ENCODE assay signal across 20 cellular contexts in genomic region chr11:34682822-34683221, GRCh38.
DNase-seq lines count a peak whose midpoint lies in the region; ATAC-seq, FAIRE-seq and TF ChIP-seq lines count a peak whose summit lies in the region.
"Had no signal": no experiment of that assay in that cellular context is flagged by ENCODE, and none has a peak within 500 bp of the region (broad histone marks: within the 10 kb centered on the region; RNA-seq: fewer than 3 reads in every experiment).

No MANE protein-coding gene starts in this region.

- peaks cover 0 to 1% (median 0%) of the 10 kb centered on the region in 7 donors for H3K4me1 Mint-ChIP-seq in naive thymus-derived CD4-positive, alpha-beta T cell
- H3K4me1 Mint-ChIP-seq: activated CD4-positive, alpha-beta memory T cell treated with anti-CD3 and anti-CD28 coated beads, Interleukin-2, amount 10 ng/mL, durations not matched to agents 7 days and 5 days; activated T-helper 17 cell treated with anti-CD3 and anti-CD28 coated beads, Interleukin-2, amount 50 U/mL, for 72 hours; CD8-positive, alpha-beta memory T cell; natural killer cell had no signal

- no peak overlapping the region for H3K4me3 ChIP-seq in fibroblast of mammary gland (ENCODE audit: control insufficient read depth, low read depth, low read length)
- H3K4me3 ChIP-seq in smooth muscle cell: no peak overlapping the region
- no peak overlapping the region for H3K4me3 ChIP-seq in coronary artery
- no peak overlapping the region for H3K4me3 ChIP-seq in naive thymus-derived CD4-positive, alpha-beta T cell (ENCODE audit: low read length)
- no peak overlapping the region for H3K4me3 ChIP-seq in ascending aorta

- peak; percentile 9 for DNase-seq in NCI-H146 (lab: John Stamatoyannopoulos, UW)
- no peak for DNase-seq in NCI-H146 treated with DMSO at 0.1 percent for 48 hours (lab: John Stamatoyannopoulos, UW; ENCODE audit: unreplicated experiment)
- DNase-seq in RCC 7860 (ENCODE audit: low spot score): peak; percentile 74
- peak; percentile 40 for DNase-seq in fibroblast of mammary gland (ENCODE audit: low read depth)
- no peak for DNase-seq in smooth muscle cell (lab: John Stamatoyannopoulos, UW; ENCODE audit: unreplicated experiment)
- no peak for DNase-seq in coronary artery (ENCODE audit: low spot score)
- no peak for DNase-seq in naive thymus-derived CD4-positive, alpha-beta T cell
- DNase-seq in ascending aorta (ENCODE audit: low spot score in 2 of 2): no peak
- DNase-seq: 8988T; activated CD4-positive, alpha-beta memory T cell treated with anti-CD3 and anti-CD28 coated beads, Interleukin-2, amount 10 ng/mL, durations not matched to agents 7 days and 5 days; CD8-positive, alpha-beta memory T cell; cortex of kidney; GF-D8; MV-4-11; natural killer cell; NCI-H2171; substantia nigra had no signal

- H3K4me2 ChIP-seq in smooth muscle cell: peak overlapping the region; percentile 24

- H3K9ac ChIP-seq in smooth muscle cell (ENCODE audit: low read depth): no peak overlapping the region

- POLR2A ChIA-PET in naive thymus-derived CD4-positive, alpha-beta T cell (lab: Charles Lee): no interaction called here

- WGBS in smooth muscle cell (ENCODE audit: low lambda C conversion rate): 44% methylated on average over 2 of the region's 2 CpGs

- no peaks in the 10 kb centered on the region for H3F3A ChIP-seq in smooth muscle cell (ENCODE audit: low read depth)

- CTCF ChIA-PET in naive thymus-derived CD4-positive, alpha-beta T cell (lab: Charles Lee): no interaction called here

- peaks cover 0 to 13% (median 5%) of the 10 kb centered on the region in 5 donors for H3K27me3 Mint-ChIP-seq in naive thymus-derived CD4-positive, alpha-beta T cell
- H3K27me3 Mint-ChIP-seq: activated T-helper 17 cell treated with anti-CD3 and anti-CD28 coated beads, Interleukin-2, amount 50 U/mL, for 72 hours had no signal

- FAIRE-seq in RCC 7860 (lab: Jason Lieb, UNC): peak; percentile 93
- FAIRE-seq: TTC549 had no signal

- no peaks in the 10 kb centered on the region for H3K9me3 Mint-ChIP-seq in naive thymus-derived CD4-positive, alpha-beta T cell
- H3K9me3 Mint-ChIP-seq: activated CD4-positive, alpha-beta memory T cell treated with anti-CD3 and anti-CD28 coated beads, Interleukin-2, amount 10 ng/mL, durations not matched to agents 7 days and 5 days; activated T-helper 17 cell treated with anti-CD3 and anti-CD28 coated beads, Interleukin-2, amount 50 U/mL, for 72 hours; CD8-positive, alpha-beta memory T cell; natural killer cell had no signal

- intact Hi-C loops in naive thymus-derived CD4-positive, alpha-beta T cell (cut with micrococcal nuclease): no loop called here
- intact Hi-C loops in ascending aorta (cut with DNase I): no loop called here

- H4K20me1 ChIP-seq in smooth muscle cell (ENCODE audit: low read depth): no peaks in the 10 kb centered on the region

- no peaks in the 10 kb centered on the region for H3K36me3 Mint-ChIP-seq in naive thymus-derived CD4-positive, alpha-beta T cell
- H3K36me3 Mint-ChIP-seq: CD8-positive, alpha-beta memory T cell; natural killer cell had no signal

- no peak overlapping the region for H3K27ac Mint-ChIP-seq in naive thymus-derived CD4-positive, alpha-beta T cell
- H3K27ac Mint-ChIP-seq: activated CD4-positive, alpha-beta memory T cell treated with anti-CD3 and anti-CD28 coated beads, Interleukin-2, amount 10 ng/mL, durations not matched to agents 7 days and 5 days; activated T-helper 17 cell treated with anti-CD3 and anti-CD28 coated beads, Interleukin-2, amount 50 U/mL, for 72 hours; CD8-positive, alpha-beta memory T cell; natural killer cell had no signal

- H3K4me1 ChIP-seq in smooth muscle cell (ENCODE audit: low read depth) (peaks cover 11% of the 10 kb centered on the region), ascending aorta (no peaks in the 10 kb centered on the region)
- no peaks in the 10 kb centered on the region for H3K4me1 ChIP-seq in naive thymus-derived CD4-positive, alpha-beta T cell (ENCODE audit: control insufficient read depth in 2 of 2, insufficient read depth in 2 of 2, low read length in 2 of 2)

- H2AFZ ChIP-seq in smooth muscle cell (ENCODE audit: low read depth): no peak overlapping the region

- ATAC-seq in naive thymus-derived CD4-positive, alpha-beta T cell: no peak
- ATAC-seq: activated T-helper 17 cell treated with anti-CD3 and anti-CD28 coated beads, Interleukin-2, amount 50 U/mL, for 72 hours; esophagus mucosa; natural killer cell had no signal

- no peaks in the 10 kb centered on the region for H3K79me2 ChIP-seq in smooth muscle cell (ENCODE audit: low read depth)

- no peaks in the 10 kb centered on the region for H3K27me3 ChIP-seq in smooth muscle cell (ENCODE audit: low read depth)
- no peaks in the 10 kb centered on the region for H3K27me3 ChIP-seq in naive thymus-derived CD4-positive, alpha-beta T cell (ENCODE audit: control insufficient read depth in 2 of 2, insufficient read depth in 2 of 2, low read length in 2 of 2)
- no peaks in the 10 kb centered on the region for H3K27me3 ChIP-seq in ascending aorta

- H3K4me3 Mint-ChIP-seq in naive thymus-derived CD4-positive, alpha-beta T cell: no peak overlapping the region
- H3K4me3 Mint-ChIP-seq: activated CD4-positive, alpha-beta memory T cell treated with anti-CD3 and anti-CD28 coated beads, Interleukin-2, amount 10 ng/mL, durations not matched to agents 7 days and 5 days; activated T-helper 17 cell treated with anti-CD3 and anti-CD28 coated beads, Interleukin-2, amount 50 U/mL, for 72 hours; CD8-positive, alpha-beta memory T cell; natural killer cell had no signal

- no peaks in the 10 kb centered on the region for H3K9me3 ChIP-seq in smooth muscle cell (replicated peaks; ENCODE audit: low read depth)
- H3K9me3 ChIP-seq in naive thymus-derived CD4-positive, alpha-beta T cell (ENCODE audit: control insufficient read depth in 2 of 3, low read length in 3 of 3): no peaks in the 10 kb centered on the region
- H3K9me3 ChIP-seq in ascending aorta: no peaks in the 10 kb centered on the region

- TF ChIP-seq CTCF in fibroblast of mammary gland (conservative IDR thresholded peaks at IDR 0.05; ENCODE audit: control insufficient read depth, insufficient read depth, low read depth, low read length): no peak
- TF ChIP-seq CTCF in smooth muscle cell (IDR thresholded peaks at IDR 0.05; ENCODE audit: borderline replicate concordance, insufficient read depth, poor library complexity, severe bottlenecking): no peak
- TF ChIP-seq CTCF in coronary artery (IDR thresholded peaks at IDR 0.05): no peak
- no peak for TF ChIP-seq CTCF in ascending aorta (IDR thresholded peaks at IDR 0.05)

- H3K36me3 ChIP-seq in smooth muscle cell (ENCODE audit: low read depth): no peaks in the 10 kb centered on the region
- no peaks in the 10 kb centered on the region for H3K36me3 ChIP-seq in naive thymus-derived CD4-positive, alpha-beta T cell (ENCODE audit: control insufficient read depth in 2 of 3, insufficient read depth in 3 of 3, low read length in 3 of 3)
- no peaks in the 10 kb centered on the region for H3K36me3 ChIP-seq in ascending aorta

- H3K27ac ChIP-seq in smooth muscle cell (ENCODE audit: low read depth) (peak overlapping the region; percentile 58), coronary artery (no peak overlapping the region), ascending aorta (no peak overlapping the region)
- no peak overlapping the region for H3K27ac ChIP-seq in naive thymus-derived CD4-positive, alpha-beta T cell (ENCODE audit: low read depth, low read length)

Comparison
In these comparisons a context has a peak if more than half of its experiments do, and no peak if none do; other contexts are left out.
1. DNase-seq: peak in NCI-H146 (single experiment), RCC 7860 (single experiment) and fibroblast of mammary gland (single experiment); none in NCI-H146 treated with DMSO at 0.1 percent for 48 hours (single experiment), smooth muscle cell (single experiment), coronary artery (single experiment), naive thymus-derived CD4-positive, alpha-beta T cell (0 of 9) and ascending aorta (0 of 2).